In the genomic region with DNA sequence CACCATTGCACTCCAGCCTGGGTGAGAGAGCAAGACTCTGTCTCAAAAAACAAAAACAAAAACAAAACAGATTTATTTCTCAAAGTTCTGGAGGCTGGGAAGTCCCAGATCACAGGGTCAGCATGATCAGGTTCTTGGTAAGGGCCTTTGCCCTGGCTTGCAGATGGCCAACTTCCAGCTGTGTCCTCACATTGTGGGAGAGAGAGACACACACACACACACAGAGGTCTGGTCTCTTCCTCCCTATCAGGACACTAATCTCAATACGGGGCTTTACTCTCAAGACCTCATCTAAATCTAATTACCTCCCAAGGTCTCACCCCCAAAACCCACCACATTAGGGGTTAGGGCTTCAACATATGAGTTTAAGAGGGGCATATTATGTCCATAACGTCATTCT, we compare ENCODE assay signal across 18 cellular contexts. TPM values are rescaled to one million over a fixed set of nuclear protein-coding genes. Genes with fewer than 3 reads are reported as not detected.
A peak's percentile ranks its signal among the peaks of the same experiment; 100 is the strongest.
DNase-seq lines count a peak whose midpoint lies in the region; ATAC-seq, FAIRE-seq and TF ChIP-seq lines count a peak whose summit lies in the region.
"Had no signal": no experiment of that assay in that cellular context is flagged by ENCODE, and none has a peak within 500 bp of the region (broad histone marks: within the 10 kb centered on the region; RNA-seq: fewer than 3 reads in every experiment).

No MANE protein-coding gene starts in this region.

- H3K4me2 ChIP-seq in HCT116 (ENCODE audit: low read length) (peak overlapping the region; percentile 53), K562 (ENCODE audit: insufficient read depth, low read length) (no peak overlapping the region)

- CTCF ChIA-PET in HCT116 (lab: Charles Lee), result no interaction called here
- CTCF ChIA-PET in K562 (lab: Yijun Ruan, JAX; ENCODE audit: low intra/inter-chr PET ratio), result no interaction called here

- WGBS in K562 (ENCODE audit: insufficient coverage, low coverage, missing lambda C conversion rate), result 33% methylated on average over 2 of the region's 2 CpGs

- TF ChIP-seq POLR2A in HCT116 (IDR thresholded peaks at IDR 0.05; ENCODE audit: borderline replicate concordance, extremely low read depth, insufficient read depth, insufficient read length) (no peak), K562 (conservative IDR thresholded peaks at IDR 0.05) (no peak)

- no peak for TF ChIP-seq CTCF in HCT116 (IDR thresholded peaks at IDR 0.05 in 2 of 3, conservative IDR thresholded peaks at IDR 0.05 in 1 of 3; ENCODE audit: borderline replicate concordance in 1 of 3, insufficient read depth in 1 of 3, low read depth in 2 of 3, low read length in 2 of 3)
- no peak for TF ChIP-seq CTCF in K562 (IDR thresholded peaks at IDR 0.05 in 2 of 3, conservative IDR thresholded peaks at IDR 0.05 in 1 of 3; ENCODE audit: insufficient read depth in 2 of 3, low read depth in 1 of 3, low read length in 3 of 3)
- no peak for TF ChIP-seq CTCF in mucosa of descending colon (IDR thresholded peaks at IDR 0.05)

- H3K4me1 ChIP-seq in HCT116 (ENCODE audit: control insufficient read depth in 1 of 2, insufficient read depth in 2 of 2, low read length in 2 of 2), result peaks cover 6 to 13% of the 10 kb centered on the region in 2 experiments
- no peaks in the 10 kb centered on the region for H3K4me1 ChIP-seq in K562 (replicated peaks in 1 of 2; ENCODE audit: control insufficient read depth in 2 of 2, insufficient read depth in 2 of 2, low read length in 2 of 2)
- H3K4me1 ChIP-seq in mucosa of descending colon (ENCODE audit: low read depth), result peaks cover 8% of the 10 kb centered on the region
- H3K4me1 ChIP-seq: BE2C had no signal

- H3K4me3 ChIP-seq in HCT116 (replicated peaks in 1 of 2; ENCODE audit: low read depth in 1 of 2, low read length in 2 of 2) (no peak overlapping the region), K562 (no peak overlapping the region), mucosa of descending colon (no peak overlapping the region)
- H3K4me3 ChIP-seq: HAP-1 had no signal

- no peaks in the 10 kb centered on the region for H3K9me1 ChIP-seq in K562 (ENCODE audit: control insufficient read depth, insufficient read depth, low read length)

- TF ChIP-seq RAD21 in HCT116 (IDR thresholded peaks at IDR 0.05; ENCODE audit: low read depth), result no peak
- no peak for TF ChIP-seq RAD21 in K562 (CRISPR knock-in tag; conservative IDR thresholded peaks at IDR 0.05 in 1 of 2, IDR thresholded peaks at IDR 0.05 in 1 of 2)

- H4K20me1 ChIP-seq in HCT116 (ENCODE audit: insufficient read depth) (no peaks in the 10 kb centered on the region), K562 (replicated peaks; ENCODE audit: control insufficient read depth, insufficient read depth, low read length) (no peaks in the 10 kb centered on the region)

- BruUV-seq in HCT116 (replicated peaks; lab: Mats Ljungman, UMichigan) (no TSS peak), K562 (replicated peaks; lab: Mats Ljungman, UMichigan) (no TSS peak)

- no peak for FAIRE-seq in K562 (lab: Jason Lieb, UNC)
- FAIRE-seq: A204.1, G401.6, GM12892, GM19239, H1 had no signal

- DNase-seq in HCT116 (ENCODE audit: low read depth, low spot score) (no peak), NCI-H82 treated with DMSO at 0.1 percent for 48 hours (lab: John Stamatoyannopoulos, UW; ENCODE audit: unreplicated experiment) (peak; percentile 87), K562 (ENCODE audit: extremely low read depth in 1 of 4, low spot score in 3 of 4) (no peak), left lobe of liver (ENCODE audit: low spot score) (peak; percentile 27), GF-D8 (lab: John Stamatoyannopoulos, UW) (no peak), mucosa of descending colon (no peak)
- DNase-seq: BE2C; CD4-positive, alpha-beta memory T cell; DMS153; DMS79 treated with DMSO at 0.1 percent for 48 hours had no signal

- no peaks in the 10 kb centered on the region for H3K79me2 ChIP-seq in HCT116 (ENCODE audit: insufficient read depth, low read length)
- no peaks in the 10 kb centered on the region for H3K79me2 ChIP-seq in K562 (ENCODE audit: control insufficient read depth, insufficient read depth, low read length)

- no peaks in the 10 kb centered on the region for H3K9me2 ChIP-seq in HCT116 (ENCODE audit: insufficient read depth)

- RAD21 ChIA-PET in HCT116 (lab: Charles Lee; ENCODE audit: low non-redundant PET in 1 of 2, low total read pairs in 2 of 2, uncharacterized antibody in 2 of 2, unreplicated experiment in 2 of 2), result no interaction called here

- in situ Hi-C loops in K562 (cut with MboI), result no loop called here

- H3K27ac ChIP-seq in HCT116 (ENCODE audit: low read depth, low read length), result no peak overlapping the region
- H3K27ac ChIP-seq in K562 (ENCODE audit: extremely low read depth, low read depth, low read length), result no peak overlapping the region
- H3K27ac ChIP-seq: C4-2B had no signal

- H3K36me3 ChIP-seq in HCT116 (ENCODE audit: control insufficient read depth in 1 of 2, insufficient read depth in 2 of 2, low read length in 2 of 2), result no peaks in the 10 kb centered on the region
- no peaks in the 10 kb centered on the region for H3K36me3 ChIP-seq in K562 (ENCODE audit: control insufficient read depth, insufficient read depth, low read length)
- H3K36me3 ChIP-seq in mucosa of descending colon (ENCODE audit: low read depth), result no peaks in the 10 kb centered on the region
- H3K36me3 ChIP-seq: BE2C, HAP-1 had no signal

- H2AFZ ChIP-seq in HCT116 (ENCODE audit: low read depth, low read length, poor library complexity, severe bottlenecking) (no peak overlapping the region), K562 (ENCODE audit: low read depth, low read length) (no peak overlapping the region)

- H3K9me3 ChIP-seq in HCT116 (ENCODE audit: control insufficient read depth in 1 of 2, insufficient read depth in 1 of 2, low read depth in 1 of 2, low read length in 2 of 2), result no peaks in the 10 kb centered on the region
- no peaks in the 10 kb centered on the region for H3K9me3 ChIP-seq in K562 (replicated peaks; ENCODE audit: control insufficient read depth, insufficient read depth, low read depth, low read length)
- no peaks in the 10 kb centered on the region for H3K9me3 ChIP-seq in mucosa of descending colon
- H3K9me3 ChIP-seq: BE2C, HAP-1 had no signal

- H3K27me3 ChIP-seq in HCT116 (ENCODE audit: insufficient read depth, low read length) (no peaks in the 10 kb centered on the region), K562 (ENCODE audit: control insufficient read depth in 2 of 2, insufficient read depth in 2 of 2, low read length in 2 of 2) (no peaks in the 10 kb centered on the region)
- H3K27me3 ChIP-seq: BE2C had no signal

- intact Hi-C loops in HCT116 (cut with micrococcal nuclease) (no loop called here), K562 (cut with micrococcal nuclease) (no loop called here), mucosa of descending colon (cut with DNase I, micrococcal nuclease) (loop anchor here in 1 of 2 donors (10.0 kb wide), 1 partner anchor 181 kb away; no protein-coding TSS in a partner anchor)

- H3K9ac ChIP-seq in HCT116 (ENCODE audit: low read length) (no peak overlapping the region), K562 (ENCODE audit: insufficient read depth in 1 of 2, low read depth in 2 of 2, low read length in 2 of 2) (no peak overlapping the region)

- 0 out of 2 replicates have a peak, but pooled peaks have one; percentile 20 for ATAC-seq in HCT116
- no peak for ATAC-seq in K562
- peak; percentile 50 for ATAC-seq in left lobe of liver
- no peak for ATAC-seq in mucosa of descending colon
- ATAC-seq in GM21737 (IDR thresholded peaks at IDR 0.05; ENCODE audit: unreplicated experiment), result no peak

- POLR2A ChIA-PET in HCT116 (lab: Charles Lee), result no interaction called here
- POLR2A ChIA-PET in K562 (lab: Yijun Ruan, JAX), result no interaction called here

- TF ChIP-seq EP300 in K562 (IDR thresholded peaks at IDR 0.05; ENCODE audit: low read length), result no peak

TF ChIP-seq in HCT116, 20 proteins besides CTCF, POLR2A, EP300 and RAD21 (continues in another document):
- no peak for TF ChIP-seq POLR2AphosphoS5 (IDR thresholded peaks at IDR 0.05; ENCODE audit: low read depth, low read length)
- TF ChIP-seq, protein P1, sequence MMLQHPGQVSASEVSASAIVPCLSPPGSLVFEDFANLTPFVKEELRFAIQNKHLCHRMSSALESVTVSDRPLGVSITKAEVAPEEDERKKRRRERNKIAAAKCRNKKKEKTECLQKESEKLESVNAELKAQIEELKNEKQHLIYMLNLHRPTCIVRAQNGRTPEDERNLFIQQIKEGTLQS (IDR thresholded peaks at IDR 0.05), result no peak

TF ChIP-seq in K562, 482 proteins besides CTCF, POLR2A, EP300 and RAD21 (continues in another document):
- 0 out of 2 replicates have a peak, but pooled peaks have one; percentile 4 for TF ChIP-seq DPF2 (IDR thresholded peaks at IDR 0.05)
- TF ChIP-seq FOSL1 (tag; conservative IDR thresholded peaks at IDR 0.05), result 0 out of 2 replicates have a peak, but pooled peaks have one; percentile 44

RNA-seq across cellular contexts. Expression of a gene that starts 26.4 kb away (rescaled TPM):
- 56.3 TPM for total RNA-seq in HCT116 (2021; ENCODE audit: unreplicated experiment)
- polyA plus RNA-seq in HCT116 (2012), result 9.2 and 10.6 TPM in 2 replicates
- 69.0 and 120 TPM in 2 replicates for total RNA-seq in K562 (2011; cell fraction: chromatin; rRNA removed; ENCODE audit: low replicate concordance)
- total RNA-seq in K562 (2011; cell fraction: nucleolus; rRNA removed), result 26.0 and 26.1 TPM in 2 replicates
- 41.2 and 62.8 TPM in 2 replicates for total RNA-seq in K562 (2011; cell fraction: nucleoplasm; rRNA removed)
- 13.5 and 17.0 TPM in 2 replicates for total RNA-seq in K562 (2014; rRNA removed)
- total RNA-seq in K562 (2014; rRNA removed; fragmentation: Illumina TruSeq; extraction: Trizol), result 22.2 and 23.9 TPM in 2 replicates
- 21.8 and 22.3 TPM in 2 replicates for total RNA-seq in K562 (2015; rRNA removed; fragmentation: Illumina TruSeq; extraction: Trizol)
- total RNA-seq in K562 (2021), result 32.8 and 33.1 TPM in 2 replicates
- 10.0 and 15.9 TPM in 2 replicates for polyA plus RNA-seq in K562 (2011; rRNA removed)
- polyA plus RNA-seq in K562 (2011; cell fraction: cytosol; rRNA removed), result 2.9 and 5.0 TPM in 2 replicates
- 16.5 and 17.3 TPM in 2 replicates for polyA plus RNA-seq in K562 (2011; cell fraction: nucleus; rRNA removed)
- 10.5 and 10.8 TPM in 2 replicates for polyA plus RNA-seq in K562 (2012)
- polyA plus RNA-seq in K562 (2014; fragmentation: Illumina TruSeq; extraction: Trizol), result 12.9 and 16.5 TPM in 2 replicates
- 1 to 10 TPM; 3.2 to 3.4 TPM for polyA plus RNA-seq in K562 (2014; fragmentation: Nextera tagmentation; extraction: Ambion mirVana)
- polyA plus RNA-seq in K562 (2014; rRNA removed), result 8.7 and 8.8 TPM in 2 replicates
- polyA minus RNA-seq in K562 (2011; rRNA and poly(A)+ RNA removed), result 64.6 and 66.3 TPM in 2 replicates
- 17.0 and 29.5 TPM in 2 replicates for polyA minus RNA-seq in K562 (2011; cell fraction: cytosol; rRNA and poly(A)+ RNA removed)
- polyA minus RNA-seq in K562 (2011; cell fraction: nucleus; rRNA and poly(A)+ RNA removed), result 17.6 and 24.9 TPM in 2 replicates
- total RNA-seq in left lobe of liver, result 20.9 TPM
- 10 to 100 TPM; 50.0 to 76.3 (median 52.1) TPM for total RNA-seq in mucosa of descending colon

Comparison
In these comparisons a context has a peak if more than half of its experiments do, and no peak if none do; other contexts are left out.
1. ATAC-seq: peak in HCT116 (single experiment) and left lobe of liver (single experiment); none in K562 (single experiment), mucosa of descending colon (single experiment) and GM21737 (single experiment).
2. DNase-seq: peak in NCI-H82 treated with DMSO at 0.1 percent for 48 hours (single experiment) and left lobe of liver (single experiment); none in HCT116 (single experiment), K562 (0 of 4), GF-D8 (single experiment) and mucosa of descending colon (0 of 3).